Comparison of ENCODE assay signal across 1 cellular context in genomic region chr14:94396628-94397210, GRCh38.
TF ChIP-seq lines count a peak whose summit lies in the region.

No MANE protein-coding gene starts in this region.

TF ChIP-seq in WTC11, 78 proteins besides CTCF, POLR2A, EP300 and RAD21 (continued from another document):
- TF ChIP-seq ERG (CRISPR knock-in tag; IDR thresholded peaks at IDR 0.05), result no peak
- no peak for TF ChIP-seq ZNF281 (CRISPR knock-in tag; IDR thresholded peaks at IDR 0.05)
